ENCODE assay signal across 1 cellular context in the genomic region with DNA sequence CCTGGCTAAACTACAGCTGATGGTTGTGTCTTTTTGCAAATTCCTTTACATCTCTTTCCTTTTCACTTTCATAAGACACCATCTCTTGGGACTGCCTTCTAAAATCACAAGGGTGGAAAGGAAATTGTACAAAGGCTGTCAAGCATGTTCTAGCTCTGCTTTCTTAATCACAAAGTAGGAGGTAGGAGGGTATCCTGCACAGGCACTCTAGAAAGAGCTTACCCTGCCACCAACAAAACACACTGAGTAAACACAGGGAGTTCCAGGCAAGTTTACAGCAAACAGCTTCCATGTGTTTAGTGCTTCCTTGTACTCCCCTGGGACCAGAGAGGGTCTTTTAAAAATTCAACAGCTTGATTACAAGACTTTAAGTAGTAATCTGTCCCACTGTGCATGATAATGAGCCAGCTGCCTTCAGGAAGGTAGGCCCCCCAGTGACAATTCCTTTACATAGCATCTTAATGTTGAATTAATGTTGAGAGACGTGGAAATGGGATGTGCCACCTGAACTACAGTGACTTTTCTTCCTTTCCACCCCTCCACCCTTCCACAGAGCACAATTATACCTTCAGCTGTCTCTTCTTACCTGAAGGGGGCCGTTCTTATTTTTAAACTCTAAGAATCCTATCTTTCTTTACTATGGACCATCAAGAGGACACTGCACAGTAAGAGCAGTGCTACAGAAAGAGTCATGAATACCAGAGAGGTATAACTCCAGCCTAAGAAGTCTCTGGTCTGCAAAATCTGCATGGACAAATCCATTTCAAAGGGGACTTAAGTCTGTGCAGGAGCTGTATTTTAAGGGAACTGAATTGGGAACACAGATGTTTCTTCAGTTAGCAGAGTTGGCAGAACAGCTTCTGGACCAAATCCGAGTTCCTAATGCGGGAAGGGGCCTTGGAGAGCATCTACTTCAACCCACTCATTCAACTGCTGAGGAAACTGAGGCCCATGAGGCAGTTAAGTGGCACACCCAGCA.
TF ChIP-seq lines count a peak whose summit lies in the region.

No MANE protein-coding gene starts in this region.

TF ChIP-seq in HepG2, 621 proteins besides CTCF, POLR2A, EP300 and RAD21 (continued from another document):
- TF ChIP-seq, protein P1, sequence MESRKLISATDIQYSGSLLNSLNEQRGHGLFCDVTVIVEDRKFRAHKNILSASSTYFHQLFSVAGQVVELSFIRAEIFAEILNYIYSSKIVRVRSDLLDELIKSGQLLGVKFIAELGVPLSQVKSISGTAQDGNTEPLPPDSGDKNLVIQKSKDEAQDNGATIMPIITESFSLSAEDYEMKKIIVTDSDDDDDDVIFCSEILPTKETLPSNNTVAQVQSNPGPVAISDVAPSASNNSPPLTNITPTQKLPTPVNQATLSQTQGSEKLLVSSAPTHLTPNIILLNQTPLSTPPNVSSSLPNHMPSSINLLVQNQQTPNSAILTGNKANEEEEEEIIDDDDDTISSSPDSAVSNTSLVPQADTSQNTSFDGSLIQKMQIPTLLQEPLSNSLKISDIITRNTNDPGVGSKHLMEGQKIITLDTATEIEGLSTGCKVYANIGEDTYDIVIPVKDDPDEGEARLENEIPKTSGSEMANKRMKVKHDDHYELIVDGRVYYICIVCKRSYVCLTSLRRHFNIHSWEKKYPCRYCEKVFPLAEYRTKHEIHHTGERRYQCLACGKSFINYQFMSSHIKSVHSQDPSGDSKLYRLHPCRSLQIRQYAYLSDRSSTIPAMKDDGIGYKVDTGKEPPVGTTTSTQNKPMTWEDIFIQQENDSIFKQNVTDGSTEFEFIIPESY (CRISPR knock-in tag; IDR thresholded peaks at IDR 0.05) = no peak
- TF ChIP-seq ZNF20 (CRISPR knock-in tag; IDR thresholded peaks at IDR 0.05) = no peak
- 0 out of 2 replicates have a peak, but pooled peaks have one; percentile 34 for TF ChIP-seq ERF (CRISPR knock-in tag; IDR thresholded peaks at IDR 0.05)
- TF ChIP-seq, protein P2, sequence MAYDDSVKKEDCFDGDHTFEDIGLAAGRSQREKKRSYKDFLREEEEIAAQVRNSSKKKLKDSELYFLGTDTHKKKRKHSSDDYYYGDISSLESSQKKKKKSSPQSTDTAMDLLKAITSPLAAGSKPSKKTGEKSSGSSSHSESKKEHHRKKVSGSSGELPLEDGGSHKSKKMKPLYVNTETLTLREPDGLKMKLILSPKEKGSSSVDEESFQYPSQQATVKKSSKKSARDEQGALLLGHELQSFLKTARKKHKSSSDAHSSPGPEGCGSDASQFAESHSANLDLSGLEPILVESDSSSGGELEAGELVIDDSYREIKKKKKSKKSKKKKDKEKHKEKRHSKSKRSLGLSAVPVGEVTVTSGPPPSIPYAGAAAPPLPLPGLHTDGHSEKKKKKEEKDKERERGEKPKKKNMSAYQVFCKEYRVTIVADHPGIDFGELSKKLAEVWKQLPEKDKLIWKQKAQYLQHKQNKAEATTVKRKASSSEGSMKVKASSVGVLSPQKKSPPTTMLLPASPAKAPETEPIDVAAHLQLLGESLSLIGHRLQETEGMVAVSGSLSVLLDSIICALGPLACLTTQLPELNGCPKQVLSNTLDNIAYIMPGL (CRISPR knock-in tag; IDR thresholded peaks at IDR 0.05; ENCODE audit: borderline replicate concordance in 1 of 2, low read depth in 1 of 2) = peak in 1 of 2 experiments; percentile 66; a peak in 1 of 4 replicates
- TF ChIP-seq RBFOX2 (IDR thresholded peaks at IDR 0.05; ENCODE audit: low read depth, low read length) = peak; percentile 53; the same call in 1 of the 2 replicates
- TF ChIP-seq CREB1 (IDR thresholded peaks at IDR 0.05) = no peak
- TF ChIP-seq CREB1 (CRISPR knock-in tag; IDR thresholded peaks at IDR 0.05) = peak; percentile 24; the same call in 1 of the 2 replicates
- no peak for TF ChIP-seq MXI1 (IDR thresholded peaks at IDR 0.05; ENCODE audit: borderline replicate concordance, low read depth, low read length)
- TF ChIP-seq SNAPC2 (CRISPR knock-in tag; IDR thresholded peaks at IDR 0.05) = peak; percentile 50; the same call in 1 of the 2 replicates
- no peak for TF ChIP-seq ZNF354B (CRISPR knock-in tag; IDR thresholded peaks at IDR 0.05)
- TF ChIP-seq, protein P3, sequence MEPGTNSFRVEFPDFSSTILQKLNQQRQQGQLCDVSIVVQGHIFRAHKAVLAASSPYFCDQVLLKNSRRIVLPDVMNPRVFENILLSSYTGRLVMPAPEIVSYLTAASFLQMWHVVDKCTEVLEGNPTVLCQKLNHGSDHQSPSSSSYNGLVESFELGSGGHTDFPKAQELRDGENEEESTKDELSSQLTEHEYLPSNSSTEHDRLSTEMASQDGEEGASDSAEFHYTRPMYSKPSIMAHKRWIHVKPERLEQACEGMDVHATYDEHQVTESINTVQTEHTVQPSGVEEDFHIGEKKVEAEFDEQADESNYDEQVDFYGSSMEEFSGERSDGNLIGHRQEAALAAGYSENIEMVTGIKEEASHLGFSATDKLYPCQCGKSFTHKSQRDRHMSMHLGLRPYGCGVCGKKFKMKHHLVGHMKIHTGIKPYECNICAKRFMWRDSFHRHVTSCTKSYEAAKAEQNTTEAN (CRISPR knock-in tag; conservative IDR thresholded peaks at IDR 0.05) = peak; percentile 38; the same call in 1 of the 2 replicates
- TF ChIP-seq, protein P4, sequence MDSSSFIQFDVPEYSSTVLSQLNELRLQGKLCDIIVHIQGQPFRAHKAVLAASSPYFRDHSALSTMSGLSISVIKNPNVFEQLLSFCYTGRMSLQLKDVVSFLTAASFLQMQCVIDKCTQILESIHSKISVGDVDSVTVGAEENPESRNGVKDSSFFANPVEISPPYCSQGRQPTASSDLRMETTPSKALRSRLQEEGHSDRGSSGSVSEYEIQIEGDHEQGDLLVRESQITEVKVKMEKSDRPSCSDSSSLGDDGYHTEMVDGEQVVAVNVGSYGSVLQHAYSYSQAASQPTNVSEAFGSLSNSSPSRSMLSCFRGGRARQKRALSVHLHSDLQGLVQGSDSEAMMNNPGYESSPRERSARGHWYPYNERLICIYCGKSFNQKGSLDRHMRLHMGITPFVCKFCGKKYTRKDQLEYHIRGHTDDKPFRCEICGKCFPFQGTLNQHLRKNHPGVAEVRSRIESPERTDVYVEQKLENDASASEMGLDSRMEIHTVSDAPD (CRISPR knock-in tag; IDR thresholded peaks at IDR 0.05) = no peak
- no peak for TF ChIP-seq ZNF768 (CRISPR knock-in tag; IDR thresholded peaks at IDR 0.05)
- TF ChIP-seq GFI1 (CRISPR knock-in tag; IDR thresholded peaks at IDR 0.05; ENCODE audit: borderline replicate concordance) = no peak
- no peak for TF ChIP-seq JARID2 (CRISPR knock-in tag; IDR thresholded peaks at IDR 0.05; ENCODE audit: insufficient replicate concordance)
- peak; percentile 58 for TF ChIP-seq FOXA3 (CRISPR knock-in tag; IDR thresholded peaks at IDR 0.05)
- no peak for TF ChIP-seq MED8 (CRISPR knock-in tag; IDR thresholded peaks at IDR 0.05; ENCODE audit: insufficient replicate concordance)
- TF ChIP-seq, protein P5, sequence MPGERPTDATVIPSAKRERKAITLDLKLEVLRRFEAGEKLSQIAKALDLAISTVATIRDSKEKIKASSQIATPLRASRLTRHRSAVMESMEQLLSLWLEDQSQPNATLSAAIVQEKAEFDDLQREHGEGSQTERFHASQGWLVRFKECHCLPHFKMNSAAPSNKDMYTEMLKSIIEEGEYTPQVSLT (CRISPR knock-in tag; IDR thresholded peaks at IDR 0.05; ENCODE audit: borderline replicate concordance, low read depth) = no peak
- TF ChIP-seq PCBP1 (IDR thresholded peaks at IDR 0.05; ENCODE audit: borderline replicate concordance, low read depth, low read length) = no peak
- TF ChIP-seq ZNF251 (CRISPR knock-in tag; IDR thresholded peaks at IDR 0.05) = no peak
- TF ChIP-seq ZFP36L2 (CRISPR knock-in tag; IDR thresholded peaks at IDR 0.05) = no peak
- TF ChIP-seq, protein P6, sequence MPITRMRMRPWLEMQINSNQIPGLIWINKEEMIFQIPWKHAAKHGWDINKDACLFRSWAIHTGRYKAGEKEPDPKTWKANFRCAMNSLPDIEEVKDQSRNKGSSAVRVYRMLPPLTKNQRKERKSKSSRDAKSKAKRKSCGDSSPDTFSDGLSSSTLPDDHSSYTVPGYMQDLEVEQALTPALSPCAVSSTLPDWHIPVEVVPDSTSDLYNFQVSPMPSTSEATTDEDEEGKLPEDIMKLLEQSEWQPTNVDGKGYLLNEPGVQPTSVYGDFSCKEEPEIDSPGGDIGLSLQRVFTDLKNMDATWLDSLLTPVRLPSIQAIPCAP (CRISPR knock-in tag; IDR thresholded peaks at IDR 0.05; ENCODE audit: low read depth) = no peak
- TF ChIP-seq ARNTL (CRISPR knock-in tag; IDR thresholded peaks at IDR 0.05) = no peak
- no peak for TF ChIP-seq NCOA1 (CRISPR knock-in tag; IDR thresholded peaks at IDR 0.05)
- 0 out of 2 replicates have a peak, but pooled peaks have one; percentile 9 for TF ChIP-seq ZNF761 (CRISPR knock-in tag; conservative IDR thresholded peaks at IDR 0.05)
